ENCODE assay signal across 8 cellular contexts in the genomic region with DNA sequence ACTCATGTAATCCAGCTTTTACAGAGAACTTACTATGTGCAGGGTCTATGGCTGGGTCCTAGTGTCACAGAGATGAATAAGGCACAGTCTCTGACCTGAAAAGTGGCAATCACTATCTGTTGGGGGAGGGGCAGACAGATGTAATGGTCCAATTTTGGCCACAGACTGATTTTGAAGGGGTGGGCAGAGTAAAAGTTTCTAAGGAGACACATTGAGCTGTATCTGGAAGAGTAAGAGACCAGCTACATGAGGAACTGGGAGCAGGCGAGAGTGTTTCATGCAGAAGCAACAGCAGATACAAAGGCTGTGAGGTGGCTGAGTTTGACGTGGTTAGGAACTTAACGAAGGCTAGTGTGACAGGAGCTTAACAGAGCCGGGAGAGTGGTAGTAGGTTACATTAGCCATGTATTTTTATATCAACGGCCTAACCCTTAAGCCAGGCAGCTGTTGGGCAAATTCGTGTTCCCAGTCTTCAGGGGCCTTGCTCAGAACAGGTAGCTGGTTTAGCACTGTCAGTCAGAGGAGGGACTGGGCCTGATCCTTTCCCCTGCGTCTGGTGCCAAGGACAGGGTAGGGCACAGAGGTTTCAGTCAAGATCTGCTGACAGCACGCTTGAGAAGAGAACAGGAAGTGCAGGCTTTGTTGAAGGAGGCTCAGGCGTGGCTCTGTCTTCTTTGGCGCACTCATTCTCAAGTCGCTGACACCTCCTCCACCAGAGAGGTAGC. TPM values are rescaled to one million over a fixed set of nuclear protein-coding genes. Genes with fewer than 3 reads are reported as not detected.
DNase-seq lines count a peak whose midpoint lies in the region; ATAC-seq and TF ChIP-seq lines count a peak whose summit lies in the region.

No MANE protein-coding gene starts in this region.

- DNase-seq in RWPE2 (ENCODE audit: low spot score): no peak
- DNase-seq in activated naive CD4-positive, alpha-beta T cell treated with anti-CD3 and anti-CD28 coated beads, Interleukin-2, amount 50 U/mL, for 72 hours (ENCODE audit: low spot score in 2 of 2): peak; percentile 62 to 74
- DNase-seq in lower leg skin (ENCODE audit: low spot score in 2 of 2): peak; percentile 82 to 91
- DNase-seq in coronary artery (ENCODE audit: low spot score): no peak
- DNase-seq in cerebellar nuclear complex (lab: John Stamatoyannopoulos, UW): no peak

- ATAC-seq in GM18868 (IDR thresholded peaks at IDR 0.05; ENCODE audit: unreplicated experiment) (peak; percentile 48), HG03039 (IDR thresholded peaks at IDR 0.05; ENCODE audit: unreplicated experiment) (peak; percentile 19), RWPE2 (ENCODE audit: low read depth) (no peak)
- peak; percentile 55 to 57 for ATAC-seq in activated naive CD4-positive, alpha-beta T cell treated with anti-CD3 and anti-CD28 coated beads, Interleukin-2, amount 50 U/mL, for 72 hours
- peak; percentile 87 for ATAC-seq in stimulated activated memory B cell treated with anti-CD40 and anti-IgM and Interleukin-4, amounts not matched to agents 10 μg/mL and 1 μg/mL and 100 μg/mL, for 72 hours

- no peaks in the 10 kb centered on the region for H3K4me1 ChIP-seq in RWPE2 (ENCODE audit: insufficient read depth, poor library complexity, severe bottlenecking)

- no peaks in the 10 kb centered on the region for H3K36me3 ChIP-seq in RWPE2 (ENCODE audit: low read depth)

- H3K36me3 Mint-ChIP-seq in activated naive CD4-positive, alpha-beta T cell treated with anti-CD3 and anti-CD28 coated beads, Interleukin-2, amount 50 U/mL, for 72 hours: peaks cover 14 to 16% of the 10 kb centered on the region in 2 donors
- H3K36me3 Mint-ChIP-seq in stimulated activated memory B cell treated with anti-CD40 and anti-IgM and Interleukin-4, amounts not matched to agents 10 μg/mL and 1 μg/mL and 100 μg/mL, for 72 hours: no peaks in the 10 kb centered on the region

- no peaks in the 10 kb centered on the region for H3K9me3 ChIP-seq in RWPE2 (ENCODE audit: severe bottlenecking)

- TF ChIP-seq CTCF in RWPE2 (IDR thresholded peaks at IDR 0.05; ENCODE audit: poor library complexity, severe bottlenecking) (no peak), lower leg skin (IDR thresholded peaks at IDR 0.05) (no peak), coronary artery (IDR thresholded peaks at IDR 0.05) (no peak)

- H3K27ac ChIP-seq in RWPE2 (ENCODE audit: poor library complexity, severe bottlenecking) (peak overlapping the region; percentile 61), coronary artery (peak overlapping the region in 1 of 2 donors; percentile 98)

- WGBS in lower leg skin, 2 donors: 39 to 44% methylated on average over 11 of the region's 11 CpGs

- intact Hi-C loops in lower leg skin (cut with DNase I; ENCODE audit: low total_unique reads): loop anchor here (5.0 kb wide), 1 partner anchor 218 kb away; no protein-coding TSS in a partner anchor

- H3K27me3 Mint-ChIP-seq in stimulated activated memory B cell treated with anti-CD40 and anti-IgM and Interleukin-4, amounts not matched to agents 10 μg/mL and 1 μg/mL and 100 μg/mL, for 72 hours: no peaks in the 10 kb centered on the region

- H3K27ac Mint-ChIP-seq in activated naive CD4-positive, alpha-beta T cell treated with anti-CD3 and anti-CD28 coated beads, Interleukin-2, amount 50 U/mL, for 72 hours: peak overlapping the region; percentile 97
- peak overlapping the region; percentile 98 for H3K27ac Mint-ChIP-seq in stimulated activated memory B cell treated with anti-CD40 and anti-IgM and Interleukin-4, amounts not matched to agents 10 μg/mL and 1 μg/mL and 100 μg/mL, for 72 hours

- no peaks in the 10 kb centered on the region for H3K27me3 ChIP-seq in RWPE2 (ENCODE audit: insufficient read depth, poor library complexity, severe bottlenecking)

- no peak overlapping the region for H3K4me3 ChIP-seq in RWPE2 (ENCODE audit: severe bottlenecking)
- no peak overlapping the region for H3K4me3 ChIP-seq in lower leg skin (ENCODE audit: low read depth, poor library complexity, severe bottlenecking)
- no peak overlapping the region for H3K4me3 ChIP-seq in coronary artery

- TF ChIP-seq POLR2A in lower leg skin (IDR thresholded peaks at IDR 0.05): no peak

- peaks cover 55% of the 10 kb centered on the region for H3K4me1 Mint-ChIP-seq in stimulated activated memory B cell treated with anti-CD40 and anti-IgM and Interleukin-4, amounts not matched to agents 10 μg/mL and 1 μg/mL and 100 μg/mL, for 72 hours

- peak overlapping the region; percentile 99 for H3K4me3 Mint-ChIP-seq in stimulated activated memory B cell treated with anti-CD40 and anti-IgM and Interleukin-4, amounts not matched to agents 10 μg/mL and 1 μg/mL and 100 μg/mL, for 72 hours

- no peaks in the 10 kb centered on the region for H3K9me3 Mint-ChIP-seq in activated naive CD4-positive, alpha-beta T cell treated with anti-CD3 and anti-CD28 coated beads, Interleukin-2, amount 50 U/mL, for 72 hours
- H3K9me3 Mint-ChIP-seq in stimulated activated memory B cell treated with anti-CD40 and anti-IgM and Interleukin-4, amounts not matched to agents 10 μg/mL and 1 μg/mL and 100 μg/mL, for 72 hours: no peaks in the 10 kb centered on the region

RNA-seq across cellular contexts. Expression of gene STIM1, which starts 1.4 kb away (rescaled TPM):
- 10 to 100 TPM; 75.8 to 88.8 TPM for total RNA-seq in activated naive CD4-positive, alpha-beta T cell treated with anti-CD3 and anti-CD28 coated beads, Interleukin-2, amount 50 U/mL, for 72 hours
- total RNA-seq in lower leg skin: 10 to 100 TPM; 43.7 to 75.9 (median 64.9) TPM

RNA-seq across cellular contexts. Expression of gene RHOG, which starts 13.3 kb away (rescaled TPM):
- 100 to 1,000 TPM; 109 to 154 TPM for total RNA-seq in activated naive CD4-positive, alpha-beta T cell treated with anti-CD3 and anti-CD28 coated beads, Interleukin-2, amount 50 U/mL, for 72 hours
- 10 to 100 TPM; 57.0 to 75.9 (median 64.0) TPM for total RNA-seq in lower leg skin

RNA-seq across cellular contexts. Expression of gene PGAP2, which starts 45.7 kb away (rescaled TPM):
- total RNA-seq in activated naive CD4-positive, alpha-beta T cell treated with anti-CD3 and anti-CD28 coated beads, Interleukin-2, amount 50 U/mL, for 72 hours: 10 to 100 TPM; 27.1 to 33.5 TPM
- total RNA-seq in lower leg skin: 10 to 100 TPM; 45.6 to 59.6 (median 51.9) TPM

RNA-seq across cellular contexts. Expression of gene NUP98, which starts 56.7 kb away (rescaled TPM):
- 100 to 1,000 TPM in 1 of 2 donors, 10 to 100 TPM in 1; 98.0 to 131 TPM for total RNA-seq in activated naive CD4-positive, alpha-beta T cell treated with anti-CD3 and anti-CD28 coated beads, Interleukin-2, amount 50 U/mL, for 72 hours
- 100 to 1,000 TPM in 2 of 4 donors, 10 to 100 TPM in 2; 65.4 to 220 (median 97.9) TPM for total RNA-seq in lower leg skin

Comparison
In these comparisons a context has a peak if more than half of its experiments do, and no peak if none do; other contexts are left out.
1. DNase-seq: peak in activated naive CD4-positive, alpha-beta T cell treated with anti-CD3 and anti-CD28 coated beads, Interleukin-2, amount 50 U/mL, for 72 hours (2 of 2) and lower leg skin (2 of 2); none in RWPE2 (single experiment), coronary artery (single experiment) and cerebellar nuclear complex (0 of 2).